1 cellular context compared by ENCODE assay signal in the genomic region with DNA sequence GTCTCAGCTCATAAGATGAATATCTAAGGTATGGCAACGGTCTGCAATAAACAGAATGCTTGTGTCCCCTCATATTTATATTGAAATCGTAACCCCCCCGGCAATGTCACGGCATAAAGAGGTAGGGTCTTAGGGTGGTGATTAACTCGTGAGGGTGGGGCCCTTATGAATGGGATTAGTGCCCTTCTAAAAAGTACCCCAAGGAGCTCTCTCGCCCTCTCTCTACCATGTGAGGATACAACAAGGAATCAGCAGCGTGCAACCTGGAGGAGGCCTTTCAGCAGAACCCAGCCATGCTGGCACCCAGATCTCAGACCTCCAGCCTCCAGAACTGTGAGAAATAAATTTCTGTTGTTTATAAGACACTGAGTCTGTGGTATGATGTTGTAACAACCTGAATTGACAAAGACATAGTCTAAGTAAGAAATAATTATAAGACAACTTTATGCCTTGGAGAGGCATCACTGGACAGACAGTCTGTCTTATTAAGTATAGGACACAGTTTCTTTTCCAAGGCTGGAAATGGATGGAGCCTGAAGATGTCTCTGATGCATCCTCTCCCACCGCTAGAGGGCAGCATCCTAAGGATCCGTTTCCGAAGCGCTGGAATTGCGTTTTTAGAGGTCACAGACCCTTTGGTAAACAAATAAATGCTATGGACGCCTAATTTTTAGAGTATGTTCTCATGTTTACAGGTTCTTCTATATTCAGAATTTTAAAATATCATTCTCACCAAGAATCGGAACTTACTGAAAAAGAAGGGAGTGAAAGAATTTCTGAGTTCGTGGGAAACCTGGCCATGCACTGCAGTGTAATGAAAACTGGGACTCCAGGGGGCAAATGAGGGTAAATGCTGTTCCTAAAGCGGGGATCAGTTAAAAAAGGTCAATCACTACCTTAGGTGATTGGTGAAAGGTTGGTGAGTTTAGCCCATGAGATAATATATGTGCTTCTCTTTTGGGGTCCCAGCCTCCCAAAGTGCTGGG.
TF ChIP-seq lines count a peak whose summit lies in the region.

No MANE protein-coding gene starts in this region.

TF ChIP-seq in liver, 16 proteins besides CTCF, POLR2A, EP300 and RAD21 (continued from another document):
- no peak for TF ChIP-seq FOXA2 (IDR thresholded peaks at IDR 0.05)
